2 cellular contexts compared by ENCODE assay signal in the genomic region with DNA sequence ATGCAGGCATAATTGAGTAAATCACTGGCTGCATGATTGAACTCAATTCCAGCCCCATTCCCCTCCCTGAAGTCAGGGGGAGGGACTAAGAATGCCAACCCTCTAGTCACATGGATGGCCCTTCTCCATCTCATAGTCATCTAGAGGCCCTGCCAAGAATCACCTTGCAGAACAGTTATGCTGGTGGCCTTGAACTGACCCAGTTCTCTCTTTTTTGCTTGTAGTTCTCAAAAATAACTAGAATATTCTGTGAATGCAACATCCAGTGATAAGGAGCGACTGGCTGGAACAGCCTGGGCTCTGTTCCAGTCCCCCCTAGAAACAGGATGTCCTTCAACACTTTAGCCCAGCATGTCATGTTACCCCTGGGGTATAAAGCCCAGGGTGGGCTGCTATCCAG.
TF ChIP-seq lines count a peak whose summit lies in the region.

No MANE protein-coding gene starts in this region.

TF ChIP-seq in liver, 16 proteins besides CTCF, POLR2A, EP300 and RAD21:
- no peak for TF ChIP-seq HNF4G (IDR thresholded peaks at IDR 0.05)
- TF ChIP-seq, protein P1, sequence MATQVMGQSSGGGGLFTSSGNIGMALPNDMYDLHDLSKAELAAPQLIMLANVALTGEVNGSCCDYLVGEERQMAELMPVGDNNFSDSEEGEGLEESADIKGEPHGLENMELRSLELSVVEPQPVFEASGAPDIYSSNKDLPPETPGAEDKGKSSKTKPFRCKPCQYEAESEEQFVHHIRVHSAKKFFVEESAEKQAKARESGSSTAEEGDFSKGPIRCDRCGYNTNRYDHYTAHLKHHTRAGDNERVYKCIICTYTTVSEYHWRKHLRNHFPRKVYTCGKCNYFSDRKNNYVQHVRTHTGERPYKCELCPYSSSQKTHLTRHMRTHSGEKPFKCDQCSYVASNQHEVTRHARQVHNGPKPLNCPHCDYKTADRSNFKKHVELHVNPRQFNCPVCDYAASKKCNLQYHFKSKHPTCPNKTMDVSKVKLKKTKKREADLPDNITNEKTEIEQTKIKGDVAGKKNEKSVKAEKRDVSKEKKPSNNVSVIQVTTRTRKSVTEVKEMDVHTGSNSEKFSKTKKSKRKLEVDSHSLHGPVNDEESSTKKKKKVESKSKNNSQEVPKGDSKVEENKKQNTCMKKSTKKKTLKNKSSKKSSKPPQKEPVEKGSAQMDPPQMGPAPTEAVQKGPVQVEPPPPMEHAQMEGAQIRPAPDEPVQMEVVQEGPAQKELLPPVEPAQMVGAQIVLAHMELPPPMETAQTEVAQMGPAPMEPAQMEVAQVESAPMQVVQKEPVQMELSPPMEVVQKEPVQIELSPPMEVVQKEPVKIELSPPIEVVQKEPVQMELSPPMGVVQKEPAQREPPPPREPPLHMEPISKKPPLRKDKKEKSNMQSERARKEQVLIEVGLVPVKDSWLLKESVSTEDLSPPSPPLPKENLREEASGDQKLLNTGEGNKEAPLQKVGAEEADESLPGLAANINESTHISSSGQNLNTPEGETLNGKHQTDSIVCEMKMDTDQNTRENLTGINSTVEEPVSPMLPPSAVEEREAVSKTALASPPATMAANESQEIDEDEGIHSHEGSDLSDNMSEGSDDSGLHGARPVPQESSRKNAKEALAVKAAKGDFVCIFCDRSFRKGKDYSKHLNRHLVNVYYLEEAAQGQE (IDR thresholded peaks at IDR 0.05), result peak; percentile 76
- peak; percentile 48 to 62 for TF ChIP-seq HNF4A (conservative IDR thresholded peaks at IDR 0.05)
- TF ChIP-seq FOXA2 (IDR thresholded peaks at IDR 0.05), result peak; percentile 7
- no peak for TF ChIP-seq GABPA (IDR thresholded peaks at IDR 0.05 in 1 of 2, conservative IDR thresholded peaks at IDR 0.05 in 1 of 2)
- peak; percentile 92 for TF ChIP-seq YY1 (IDR thresholded peaks at IDR 0.05)
- TF ChIP-seq SP1 (IDR thresholded peaks at IDR 0.05), result peak; percentile 81
- peak; percentile 20 for TF ChIP-seq NR2F2 (IDR thresholded peaks at IDR 0.05)
- peak; percentile 87 to 95 for TF ChIP-seq RXRA (IDR thresholded peaks at IDR 0.05)
- TF ChIP-seq, protein P2, sequence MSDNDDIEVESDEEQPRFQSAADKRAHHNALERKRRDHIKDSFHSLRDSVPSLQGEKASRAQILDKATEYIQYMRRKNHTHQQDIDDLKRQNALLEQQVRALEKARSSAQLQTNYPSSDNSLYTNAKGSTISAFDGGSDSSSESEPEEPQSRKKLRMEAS (IDR thresholded peaks at IDR 0.05), result peak; percentile 75
- TF ChIP-seq FOXA1 (IDR thresholded peaks at IDR 0.05), result no peak
- TF ChIP-seq JUND (IDR thresholded peaks at IDR 0.05), result peak; percentile 62 to 73
- TF ChIP-seq, protein P3, sequence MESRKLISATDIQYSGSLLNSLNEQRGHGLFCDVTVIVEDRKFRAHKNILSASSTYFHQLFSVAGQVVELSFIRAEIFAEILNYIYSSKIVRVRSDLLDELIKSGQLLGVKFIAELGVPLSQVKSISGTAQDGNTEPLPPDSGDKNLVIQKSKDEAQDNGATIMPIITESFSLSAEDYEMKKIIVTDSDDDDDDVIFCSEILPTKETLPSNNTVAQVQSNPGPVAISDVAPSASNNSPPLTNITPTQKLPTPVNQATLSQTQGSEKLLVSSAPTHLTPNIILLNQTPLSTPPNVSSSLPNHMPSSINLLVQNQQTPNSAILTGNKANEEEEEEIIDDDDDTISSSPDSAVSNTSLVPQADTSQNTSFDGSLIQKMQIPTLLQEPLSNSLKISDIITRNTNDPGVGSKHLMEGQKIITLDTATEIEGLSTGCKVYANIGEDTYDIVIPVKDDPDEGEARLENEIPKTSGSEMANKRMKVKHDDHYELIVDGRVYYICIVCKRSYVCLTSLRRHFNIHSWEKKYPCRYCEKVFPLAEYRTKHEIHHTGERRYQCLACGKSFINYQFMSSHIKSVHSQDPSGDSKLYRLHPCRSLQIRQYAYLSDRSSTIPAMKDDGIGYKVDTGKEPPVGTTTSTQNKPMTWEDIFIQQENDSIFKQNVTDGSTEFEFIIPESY (IDR thresholded peaks at IDR 0.05), result peak; percentile 78
- TF ChIP-seq, protein P4, sequence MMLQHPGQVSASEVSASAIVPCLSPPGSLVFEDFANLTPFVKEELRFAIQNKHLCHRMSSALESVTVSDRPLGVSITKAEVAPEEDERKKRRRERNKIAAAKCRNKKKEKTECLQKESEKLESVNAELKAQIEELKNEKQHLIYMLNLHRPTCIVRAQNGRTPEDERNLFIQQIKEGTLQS (IDR thresholded peaks at IDR 0.05), result peak; percentile 35
- no peak for TF ChIP-seq EGR1 (IDR thresholded peaks at IDR 0.05; ENCODE audit: low read depth in 2 of 2)
- TF ChIP-seq TAF1 (conservative IDR thresholded peaks at IDR 0.05), result peak; percentile 74

TF ChIP-seq in HepG2, 621 proteins besides CTCF, POLR2A, EP300 and RAD21:
- TF ChIP-seq GFI1 (CRISPR knock-in tag; IDR thresholded peaks at IDR 0.05; ENCODE audit: borderline replicate concordance) (no peak), ZBTB7A (CRISPR knock-in tag; IDR thresholded peaks at IDR 0.05) (no peak), ZBTB42 (CRISPR knock-in tag; IDR thresholded peaks at IDR 0.05) (no peak), SETDB1 (CRISPR knock-in tag; IDR thresholded peaks at IDR 0.05; ENCODE audit: borderline replicate concordance) (no peak), TBP (CRISPR knock-in tag; IDR thresholded peaks at IDR 0.05) (no peak), ATF7-NPFF (CRISPR knock-in tag; IDR thresholded peaks at IDR 0.05; ENCODE audit: low read depth) (no peak), TCF7 (IDR thresholded peaks at IDR 0.05; ENCODE audit: low read depth) (no peak), TOE1 (CRISPR knock-in tag; IDR thresholded peaks at IDR 0.05) (no peak), FLYWCH1 (CRISPR knock-in tag; IDR thresholded peaks at IDR 0.05) (no peak), YEATS2 (CRISPR knock-in tag; IDR thresholded peaks at IDR 0.05; ENCODE audit: borderline replicate concordance) (no peak), MED13 (CRISPR knock-in tag; IDR thresholded peaks at IDR 0.05) (no peak), ARNT2 (CRISPR knock-in tag; IDR thresholded peaks at IDR 0.05; ENCODE audit: low read depth) (no peak), FOXK2 (IDR thresholded peaks at IDR 0.05) (no peak)
- TF ChIP-seq, protein P5, sequence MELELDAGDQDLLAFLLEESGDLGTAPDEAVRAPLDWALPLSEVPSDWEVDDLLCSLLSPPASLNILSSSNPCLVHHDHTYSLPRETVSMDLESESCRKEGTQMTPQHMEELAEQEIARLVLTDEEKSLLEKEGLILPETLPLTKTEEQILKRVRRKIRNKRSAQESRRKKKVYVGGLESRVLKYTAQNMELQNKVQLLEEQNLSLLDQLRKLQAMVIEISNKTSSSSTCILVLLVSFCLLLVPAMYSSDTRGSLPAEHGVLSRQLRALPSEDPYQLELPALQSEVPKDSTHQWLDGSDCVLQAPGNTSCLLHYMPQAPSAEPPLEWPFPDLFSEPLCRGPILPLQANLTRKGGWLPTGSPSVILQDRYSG (CRISPR knock-in tag; IDR thresholded peaks at IDR 0.05), result no peak
- TF ChIP-seq, protein P6, sequence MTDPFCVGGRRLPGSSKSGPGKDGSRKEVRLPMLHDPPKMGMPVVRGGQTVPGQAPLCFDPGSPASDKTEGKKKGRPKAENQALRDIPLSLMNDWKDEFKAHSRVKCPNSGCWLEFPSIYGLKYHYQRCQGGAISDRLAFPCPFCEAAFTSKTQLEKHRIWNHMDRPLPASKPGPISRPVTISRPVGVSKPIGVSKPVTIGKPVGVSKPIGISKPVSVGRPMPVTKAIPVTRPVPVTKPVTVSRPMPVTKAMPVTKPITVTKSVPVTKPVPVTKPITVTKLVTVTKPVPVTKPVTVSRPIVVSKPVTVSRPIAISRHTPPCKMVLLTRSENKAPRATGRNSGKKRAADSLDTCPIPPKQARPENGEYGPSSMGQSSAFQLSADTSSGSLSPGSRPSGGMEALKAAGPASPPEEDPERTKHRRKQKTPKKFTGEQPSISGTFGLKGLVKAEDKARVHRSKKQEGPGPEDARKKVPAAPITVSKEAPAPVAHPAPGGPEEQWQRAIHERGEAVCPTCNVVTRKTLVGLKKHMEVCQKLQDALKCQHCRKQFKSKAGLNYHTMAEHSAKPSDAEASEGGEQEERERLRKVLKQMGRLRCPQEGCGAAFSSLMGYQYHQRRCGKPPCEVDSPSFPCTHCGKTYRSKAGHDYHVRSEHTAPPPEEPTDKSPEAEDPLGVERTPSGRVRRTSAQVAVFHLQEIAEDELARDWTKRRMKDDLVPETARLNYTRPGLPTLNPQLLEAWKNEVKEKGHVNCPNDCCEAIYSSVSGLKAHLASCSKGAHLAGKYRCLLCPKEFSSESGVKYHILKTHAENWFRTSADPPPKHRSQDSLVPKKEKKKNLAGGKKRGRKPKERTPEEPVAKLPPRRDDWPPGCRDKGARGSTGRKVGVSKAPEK (CRISPR knock-in tag; IDR thresholded peaks at IDR 0.05; ENCODE audit: borderline replicate concordance), result no peak
- TF ChIP-seq, protein P7, sequence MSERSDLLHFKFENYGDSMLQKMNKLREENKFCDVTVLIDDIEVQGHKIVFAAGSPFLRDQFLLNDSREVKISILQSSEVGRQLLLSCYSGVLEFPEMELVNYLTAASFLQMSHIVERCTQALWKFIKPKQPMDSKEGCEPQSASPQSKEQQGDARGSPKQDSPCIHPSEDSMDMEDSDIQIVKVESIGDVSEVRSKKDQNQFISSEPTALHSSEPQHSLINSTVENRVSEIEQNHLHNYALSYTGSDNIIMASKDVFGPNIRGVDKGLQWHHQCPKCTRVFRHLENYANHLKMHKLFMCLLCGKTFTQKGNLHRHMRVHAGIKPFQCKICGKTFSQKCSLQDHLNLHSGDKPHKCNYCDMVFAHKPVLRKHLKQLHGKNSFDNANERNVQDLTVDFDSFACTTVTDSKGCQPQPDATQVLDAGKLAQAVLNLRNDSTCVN (CRISPR knock-in tag; IDR thresholded peaks at IDR 0.05; ENCODE audit: borderline replicate concordance), result no peak
- TF ChIP-seq, protein P8, sequence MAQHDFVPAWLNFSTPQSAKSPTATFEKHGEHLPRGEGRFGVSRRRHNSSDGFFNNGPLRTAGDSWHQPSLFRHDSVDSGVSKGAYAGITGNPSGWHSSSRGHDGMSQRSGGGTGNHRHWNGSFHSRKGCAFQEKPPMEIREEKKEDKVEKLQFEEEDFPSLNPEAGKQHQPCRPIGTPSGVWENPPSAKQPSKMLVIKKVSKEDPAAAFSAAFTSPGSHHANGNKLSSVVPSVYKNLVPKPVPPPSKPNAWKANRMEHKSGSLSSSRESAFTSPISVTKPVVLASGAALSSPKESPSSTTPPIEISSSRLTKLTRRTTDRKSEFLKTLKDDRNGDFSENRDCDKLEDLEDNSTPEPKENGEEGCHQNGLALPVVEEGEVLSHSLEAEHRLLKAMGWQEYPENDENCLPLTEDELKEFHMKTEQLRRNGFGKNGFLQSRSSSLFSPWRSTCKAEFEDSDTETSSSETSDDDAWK (CRISPR knock-in tag; IDR thresholded peaks at IDR 0.05), result no peak
